Comparison of ENCODE assay signal across 14 cellular contexts in genomic region chr5:116652903-116653302, GRCh38.
A peak's percentile ranks its signal among the peaks of the same experiment; 100 is the strongest.
DNase-seq lines count a peak whose midpoint lies in the region; ATAC-seq, FAIRE-seq and TF ChIP-seq lines count a peak whose summit lies in the region.
"Had no signal": no experiment of that assay in that cellular context is flagged by ENCODE, and none has a peak within 500 bp of the region (broad histone marks: within the 10 kb centered on the region; RNA-seq: fewer than 3 reads in every experiment).

No MANE protein-coding gene starts in this region.

- no peak overlapping the region for H2BK12ac ChIP-seq in H9 (ENCODE audit: insufficient read length, low read depth, low read length)

- H3K4me1 ChIP-seq in H9 (ENCODE audit: insufficient read depth, low read length) (peaks cover 20% of the 10 kb centered on the region), GM12878 (ENCODE audit: control insufficient read depth, insufficient read depth, low read length) (peaks cover 12% of the 10 kb centered on the region), heart left ventricle (peaks cover 0 to 18% (median 1%) of the 10 kb centered on the region in 12 donors), neural progenitor cell (peaks cover 53% of the 10 kb centered on the region), OCI-LY7 (ENCODE audit: insufficient read depth, low read length, poor library complexity, severe bottlenecking) (no peaks in the 10 kb centered on the region)
- no peaks in the 10 kb centered on the region for H3K4me1 ChIP-seq in CD4-positive, alpha-beta memory T cell (ENCODE audit: insufficient read depth, low read length)
- H3K4me1 ChIP-seq: adrenal gland had no signal

- no peaks in the 10 kb centered on the region for H3K9me2 ChIP-seq in OCI-LY7 (ENCODE audit: insufficient read depth, low read length)

- H3K27me3 Mint-ChIP-seq in H9 (ENCODE audit: low read depth), result no peaks in the 10 kb centered on the region
- no peaks in the 10 kb centered on the region for H3K27me3 Mint-ChIP-seq in neural progenitor cell (ENCODE audit: insufficient read depth, low read depth)
- peaks cover 0 to 2% of the 10 kb centered on the region in 2 donors for H3K27me3 Mint-ChIP-seq in CD4-positive, alpha-beta memory T cell

- ATAC-seq in GM12878, result no peak
- ATAC-seq in heart left ventricle, result peak in 3 of 4 donors; percentile 40 to 67 (median 42)
- ATAC-seq in HG02678 (IDR thresholded peaks at IDR 0.05; ENCODE audit: unreplicated experiment), result no peak

- SMC1A ChIA-PET in GM12878 (lab: Charles Lee; ENCODE audit: uncharacterized antibody, unreplicated experiment), result interaction anchor here (0.8 to 17.6 kb wide), 15 partner anchors 15 to 516 kb away, joined by 3 to 394 read pairs (median 6); partner anchors contain the start of gene SEMA6A

- RAD21 ChIA-PET in GM12878 (lab: Charles Lee; ENCODE audit: unreplicated experiment), result interaction anchor here (1.0 to 9.1 kb wide), 11 partner anchors 17 to 295 kb away, joined by 4 to 164 read pairs (median 8); partner anchors contain the start of gene SEMA6A

- DNase-seq in H9 (no peak), GM12878 (ENCODE audit: low read depth, low spot score) (no peak), heart left ventricle (no peak), neural progenitor cell (ENCODE audit: low spot score) (peak; percentile 21), coronary artery (ENCODE audit: low spot score) (no peak), OCI-LY7 (ENCODE audit: low spot score) (no peak)
- DNase-seq in CD4-positive, alpha-beta memory T cell, result no peak
- DNase-seq: Kasumi-1; stimulated activated CD4-positive, alpha-beta T cell treated with anti-CD3 and anti-CD28 coated beads, Interleukin-15, amount 100 ng/mL, for 24 hours had no signal

- TF ChIP-seq CTCF in H9 (conservative IDR thresholded peaks at IDR 0.05) (no peak), GM12878 (IDR thresholded peaks at IDR 0.05 in 2 of 3, conservative IDR thresholded peaks at IDR 0.05 in 1 of 3; ENCODE audit: control insufficient read depth in 2 of 3, extremely low read depth in 1 of 3, insufficient read depth in 1 of 3, low read depth in 3 of 3, low read length in 3 of 3) (no peak), heart left ventricle (IDR thresholded peaks at IDR 0.05) (no peak), neural progenitor cell (IDR thresholded peaks at IDR 0.05) (no peak), coronary artery (IDR thresholded peaks at IDR 0.05) (no peak), OCI-LY7 (conservative IDR thresholded peaks at IDR 0.05; ENCODE audit: low read length) (no peak)

- CTCF ChIA-PET in GM12878 (lab: Yijun Ruan, JAX), result interaction anchor here (1.7 to 5.9 kb wide), 3 partner anchors 20 to 110 kb away, joined by 4 to 42 read pairs (median 18); partner anchors contain the start of gene SEMA6A
- CTCF ChIA-PET in CD4-positive, alpha-beta memory T cell (lab: Charles Lee; ENCODE audit: partially characterized antibody), result no interaction called here
- CTCF ChIA-PET in OCI-LY7 (lab: Charles Lee; ENCODE audit: unreplicated experiment), result no interaction called here

- in situ Hi-C loops in GM12878 (cut with MboI), result loop anchor here (5.0 kb wide), 1 partner anchor 76 kb away; no protein-coding TSS in a partner anchor

- H3K23ac ChIP-seq in H9 (ENCODE audit: insufficient read length, low read depth, low read length), result no peak overlapping the region

- no peak for TF ChIP-seq EP300 in GM12878 (IDR thresholded peaks at IDR 0.05; ENCODE audit: borderline replicate concordance in 1 of 2, control insufficient read depth in 1 of 2, low read depth in 2 of 2, low read length in 2 of 2)

- H3K56ac ChIP-seq in H9 (ENCODE audit: insufficient read length, low read depth, low read length), result no peak overlapping the region

- H2BK5ac ChIP-seq in H9 (ENCODE audit: insufficient read length, low read length), result no peak overlapping the region

- H4K8ac ChIP-seq in H9 (replicated peaks; ENCODE audit: insufficient read length, low read depth, low read length), result no peak overlapping the region

- BruUV-seq in GM12878 (replicated peaks; lab: Mats Ljungman, UMichigan) (no TSS peak), OCI-LY7 (replicated peaks; lab: Mats Ljungman, UMichigan) (no TSS peak)

- H2AFZ ChIP-seq in H9 (ENCODE audit: low read length) (no peak overlapping the region), GM12878 (ENCODE audit: control insufficient read depth, low read depth, low read length) (peak overlapping the region; percentile 9; the same call in 1 of the 2 replicates), neural progenitor cell (replicated peaks) (peak overlapping the region; percentile 42), OCI-LY7 (ENCODE audit: low read length) (no peak overlapping the region)

- H3K4me1 Mint-ChIP-seq in H9, result peaks cover 58 to 62% of the 10 kb centered on the region in 2 experiments
- peaks cover 47% of the 10 kb centered on the region for H3K4me1 Mint-ChIP-seq in neural progenitor cell
- H3K4me1 Mint-ChIP-seq in CD4-positive, alpha-beta memory T cell, result no peaks in the 10 kb centered on the region

- H3K9me3 ChIP-seq in H9 (ENCODE audit: control insufficient read depth, low read depth, low read length), result no peaks in the 10 kb centered on the region
- no peaks in the 10 kb centered on the region; the same call in 2 of the 3 replicates for H3K9me3 ChIP-seq in GM12878 (replicated peaks; ENCODE audit: control insufficient read depth, insufficient read depth, low read length)
- no peaks in the 10 kb centered on the region for H3K9me3 ChIP-seq in heart left ventricle
- no peaks in the 10 kb centered on the region for H3K9me3 ChIP-seq in neural progenitor cell (ENCODE audit: low read depth)
- no peaks in the 10 kb centered on the region for H3K9me3 ChIP-seq in CD4-positive, alpha-beta memory T cell (ENCODE audit: control insufficient read depth in 1 of 2, low read length in 2 of 2)
- H3K9me3 ChIP-seq in OCI-LY7 (ENCODE audit: low read length), result no peaks in the 10 kb centered on the region
- H3K9me3 ChIP-seq: adrenal gland had no signal

- intact Hi-C loops in GM12878 (cut with micrococcal nuclease; ENCODE audit: unreplicated experiment), result loop anchor here (1.0 to 5.0 kb wide), 4 partner anchors 38 to 111 kb away; no protein-coding TSS in a partner anchor
- intact Hi-C loops in heart left ventricle (cut with DNase I), result no loop called here
- intact Hi-C loops in CD4-positive, alpha-beta memory T cell (cut with micrococcal nuclease), result no loop called here
- intact Hi-C loops in OCI-LY7 (cut with micrococcal nuclease; ENCODE audit: unreplicated experiment), result loop anchor here (10.0 kb wide), 1 partner anchor 292 kb away; no protein-coding TSS in a partner anchor

- FAIRE-seq in GM12878 (lab: Jason Lieb, UNC), result no peak
- FAIRE-seq: kidney had no signal

- H3K9me3 Mint-ChIP-seq in H9, result no peaks in the 10 kb centered on the region
- H3K9me3 Mint-ChIP-seq in neural progenitor cell, result no peaks in the 10 kb centered on the region
- peaks cover 0 to under 1% (median 0%) of the 10 kb centered on the region in 8 donors for H3K9me3 Mint-ChIP-seq in CD4-positive, alpha-beta memory T cell

- no peak overlapping the region for H3K18ac ChIP-seq in H9 (ENCODE audit: insufficient read length, low read depth, low read length)

- TF ChIP-seq POLR2A in GM12878 (IDR thresholded peaks at IDR 0.05; ENCODE audit: low read depth, low read length) (no peak), heart left ventricle (IDR thresholded peaks at IDR 0.05) (no peak)

- no CpG with 5 or more reads among the region's 3 CpGs for WGBS in H9 (ENCODE audit: extremely low coverage, insufficient read length, low lambda C conversion rate)
- 69% methylated on average over 3 of the region's 3 CpGs for WGBS in GM12878 (ENCODE audit: insufficient coverage, insufficient replicate concordance, low lambda C conversion rate, missing lambda C conversion rate)
- WGBS in heart left ventricle, 4 donors, result 36 to 53% (median 41%) methylated on average over 3 of the region's 3 CpGs

- H3K4me3 Mint-ChIP-seq in H9 (no peak overlapping the region; a peak in 1 of 5 replicates), neural progenitor cell (no peak overlapping the region)
- no peak overlapping the region for H3K4me3 Mint-ChIP-seq in CD4-positive, alpha-beta memory T cell
- H3K4me3 Mint-ChIP-seq: B cell had no signal

- H4K20me1 ChIP-seq in H9 (ENCODE audit: control insufficient read depth, insufficient read depth, insufficient read length) (no peaks in the 10 kb centered on the region), GM12878 (ENCODE audit: control insufficient read depth, insufficient read depth) (no peaks in the 10 kb centered on the region), neural progenitor cell (ENCODE audit: low read depth) (no peaks in the 10 kb centered on the region), OCI-LY7 (ENCODE audit: insufficient read depth, low read length) (no peaks in the 10 kb centered on the region)

- no peak overlapping the region for H2BK120ac ChIP-seq in H9 (ENCODE audit: low read depth, low read length, poor library complexity, severe bottlenecking)

- H2BK15ac ChIP-seq in H9 (ENCODE audit: low read depth, low read length), result no peak overlapping the region

- no peaks in the 10 kb centered on the region for H3K36me3 ChIP-seq in GM12878 (ENCODE audit: control insufficient read depth in 2 of 2, insufficient read depth in 2 of 2, low read length in 1 of 2)
- no peaks in the 10 kb centered on the region for H3K36me3 ChIP-seq in heart left ventricle
- H3K36me3 ChIP-seq in neural progenitor cell, result no peaks in the 10 kb centered on the region
- H3K36me3 ChIP-seq in CD4-positive, alpha-beta memory T cell (ENCODE audit: insufficient read depth, low read length), result no peaks in the 10 kb centered on the region
- no peaks in the 10 kb centered on the region for H3K36me3 ChIP-seq in OCI-LY7 (ENCODE audit: insufficient read depth, low read length)
- H3K36me3 ChIP-seq: adrenal gland had no signal

- H3K4ac ChIP-seq in H9 (ENCODE audit: low read depth, low read length), result no peak overlapping the region

- H3K4me2 ChIP-seq in H9 (ENCODE audit: insufficient read depth, insufficient read length, low read length) (peak overlapping the region; percentile 46), GM12878 (ENCODE audit: control insufficient read depth, insufficient read depth) (no peak overlapping the region), neural progenitor cell (peak overlapping the region; percentile 50), OCI-LY7 (ENCODE audit: low read length) (no peak overlapping the region)

- peak overlapping the region; percentile 49 for H2BK20ac ChIP-seq in H9 (ENCODE audit: low read depth, low read length, poor library complexity, severe bottlenecking)

- no peak overlapping the region for H2AK5ac ChIP-seq in H9 (ENCODE audit: insufficient read length, low read length)

- H3K27ac Mint-ChIP-seq in H9 (peak overlapping the region; percentile 53 to 94 (median 78)), neural progenitor cell (peak overlapping the region; percentile 67)
- H3K27ac Mint-ChIP-seq in CD4-positive, alpha-beta memory T cell, result no peak overlapping the region
- H3K27ac Mint-ChIP-seq: B cell had no signal

- H3K79me1 ChIP-seq in H9 (ENCODE audit: insufficient read depth, low read depth, low read length, poor library complexity, severe bottlenecking), result no peaks in the 10 kb centered on the region

- no peak overlapping the region for H4K91ac ChIP-seq in H9 (ENCODE audit: insufficient read length, low read depth, low read length)

- no peaks in the 10 kb centered on the region for H3K27me3 ChIP-seq in H9 (ENCODE audit: insufficient read depth, low read length)
- H3K27me3 ChIP-seq in GM12878 (replicated peaks in 1 of 2; ENCODE audit: control insufficient read depth in 2 of 2, insufficient read depth in 2 of 2, low read length in 1 of 2), result no peaks in the 10 kb centered on the region
- no peaks in the 10 kb centered on the region for H3K27me3 ChIP-seq in heart left ventricle
- no peaks in the 10 kb centered on the region for H3K27me3 ChIP-seq in neural progenitor cell
- H3K27me3 ChIP-seq in CD4-positive, alpha-beta memory T cell (ENCODE audit: insufficient read depth, low read length), result no peaks in the 10 kb centered on the region
- H3K27me3 ChIP-seq: adrenal gland had no signal

- peaks cover 9% of the 10 kb centered on the region for H3F3A ChIP-seq in neural progenitor cell (ENCODE audit: low read depth)

- H3T11ph ChIP-seq in H9 (ENCODE audit: low read length), result no peak overlapping the region

- no peak for TF ChIP-seq RAD21 in GM12878 (IDR thresholded peaks at IDR 0.05; ENCODE audit: insufficient read depth, low read depth, low read length)

- H3K79me2 ChIP-seq in H9 (ENCODE audit: insufficient read depth, low read length) (no peaks in the 10 kb centered on the region), GM12878 (ENCODE audit: control insufficient read depth, insufficient read depth, low read length) (no peaks in the 10 kb centered on the region), neural progenitor cell (ENCODE audit: low read depth) (no peaks in the 10 kb centered on the region), OCI-LY7 (ENCODE audit: insufficient read depth, low read depth, low read length) (no peaks in the 10 kb centered on the region)

- no peaks in the 10 kb centered on the region for H3K23me2 ChIP-seq in H9 (ENCODE audit: insufficient read length, low read depth, low read length, poor library complexity, severe bottlenecking)

- H3K9ac ChIP-seq in H9 (ENCODE audit: extremely low read depth, insufficient read length, low read length) (no peak overlapping the region), GM12878 (ENCODE audit: control insufficient read depth, insufficient read depth, low read length) (no peak overlapping the region), neural progenitor cell (no peak overlapping the region)

- peak overlapping the region; percentile 89 for H3K27ac ChIP-seq in H9 (ENCODE audit: insufficient read length, low read depth, low read length)
- H3K27ac ChIP-seq in GM12878 (ENCODE audit: control insufficient read depth, insufficient read depth), result no peak overlapping the region; the same call in 1 of the 2 replicates
- H3K27ac ChIP-seq in heart left ventricle, result peak overlapping the region in 5 of 12 donors; percentile 11 to 47 (median 30)
- no peak overlapping the region for H3K27ac ChIP-seq in neural progenitor cell
- H3K27ac ChIP-seq in CD4-positive, alpha-beta memory T cell (ENCODE audit: low read depth, low read length), result no peak overlapping the region
- no peak overlapping the region for H3K27ac ChIP-seq in coronary artery
- no peak overlapping the region for H3K27ac ChIP-seq in OCI-LY7 (ENCODE audit: low read depth, low read length, poor library complexity, severe bottlenecking)
- H3K27ac ChIP-seq: adrenal gland, VCaP had no signal

- H4K5ac ChIP-seq in H9 (ENCODE audit: insufficient read length, low read depth, low read length), result no peak overlapping the region

- H3K36me3 Mint-ChIP-seq in H9 (ENCODE audit: insufficient read depth in 1 of 3, low read depth in 3 of 3) (no peaks in the 10 kb centered on the region), neural progenitor cell (no peaks in the 10 kb centered on the region)
- no peaks in the 10 kb centered on the region for H3K36me3 Mint-ChIP-seq in CD4-positive, alpha-beta memory T cell

- H3K14ac ChIP-seq in H9 (ENCODE audit: insufficient read depth, low read length), result no peak overlapping the region

- POLR2A ChIA-PET in GM12878 (lab: Charles Lee), result interaction anchor here (0.6 to 6.0 kb wide), 10 partner anchors 10 to 111 kb away, joined by 3 to 40 read pairs (median 6); partner anchors contain the start of gene SEMA6A
- POLR2A ChIA-PET in CD4-positive, alpha-beta memory T cell (lab: Charles Lee; ENCODE audit: partially characterized antibody), result no interaction called here
- POLR2A ChIA-PET in OCI-LY7 (lab: Charles Lee), result interaction anchor here (0.5 to 0.6 kb wide), 3 partner anchors 105 to 1393 kb away, joined by 3 to 4 read pairs (median 4); no protein-coding TSS in a partner anchor

- H3K4me3 ChIP-seq in GM12878 (no peak overlapping the region), heart left ventricle (peak overlapping the region in 1 of 12 donors; percentile 2), neural progenitor cell (no peak overlapping the region), coronary artery (no peak overlapping the region), OCI-LY7 (ENCODE audit: low read depth, low read length, poor library complexity, severe bottlenecking) (no peak overlapping the region)
- no peak overlapping the region for H3K4me3 ChIP-seq in CD4-positive, alpha-beta memory T cell (ENCODE audit: low read length in 2 of 2)
- H3K4me3 ChIP-seq: adrenal gland had no signal

Comparison
In these comparisons a context has a peak if more than half of its experiments do, and no peak if none do; other contexts are left out.
1. H2AFZ ChIP-seq: peak in GM12878 (single experiment) and neural progenitor cell (single experiment); none in H9 (single experiment) and OCI-LY7 (single experiment).
2. H3K4me2 ChIP-seq: peak in H9 (single experiment) and neural progenitor cell (single experiment); none in GM12878 (single experiment) and OCI-LY7 (single experiment).
3. H3K27ac Mint-ChIP-seq: peak in H9 (3 of 3) and neural progenitor cell (single experiment); none in CD4-positive, alpha-beta memory T cell (0 of 7).
4. ATAC-seq: peak in heart left ventricle (3 of 4); none in GM12878 (single experiment) and HG02678 (single experiment).
5. intact Hi-C loops: an anchor here in GM12878 (1.0 to 5.0 kb wide) and OCI-LY7 (10.0 kb wide); none called in heart left ventricle and CD4-positive, alpha-beta memory T cell.